Comparison of ENCODE assay signal across 21 cellular contexts in genomic region chr13:102999498-102999897, GRCh38.
DNase-seq lines count a peak whose midpoint lies in the region; ATAC-seq and TF ChIP-seq lines count a peak whose summit lies in the region.
"Had no signal": no experiment of that assay in that cellular context is flagged by ENCODE, and none has a peak within 500 bp of the region (broad histone marks: within the 10 kb centered on the region; RNA-seq: fewer than 3 reads in every experiment).

No MANE protein-coding gene starts in this region.

- peaks cover 24% of the 10 kb centered on the region for H3K4me1 ChIP-seq in BLaER1
- H3K4me1 ChIP-seq: A549, suprapubic skin had no signal

- H4K20me1 ChIP-seq in BLaER1, result no peaks in the 10 kb centered on the region

- H3K27me3 ChIP-seq in BLaER1, result no peaks in the 10 kb centered on the region
- H3K27me3 ChIP-seq: suprapubic skin had no signal

- no peak for TF ChIP-seq CTCF in NB4 (IDR thresholded peaks at IDR 0.05; ENCODE audit: low read depth, low read length)

- H3K36me3 ChIP-seq in BLaER1, result 0 out of 2 replicates have a peak, but pooled peaks cover 7% of the 10 kb centered on the region
- H3K36me3 ChIP-seq: suprapubic skin had no signal

- peak overlapping the region; percentile 33; the same call in 1 of the 2 replicates for H3K27ac ChIP-seq in BLaER1
- H3K27ac ChIP-seq: A549, suprapubic skin had no signal

- H3K9ac ChIP-seq in BLaER1, result no peak overlapping the region

- DNase-seq in NB4 (ENCODE audit: low read depth) (peak; percentile 43), AG20443 (ENCODE audit: low spot score) (no peak)
- DNase-seq: activated CD4-positive, alpha-beta memory T cell treated with anti-CD3 and anti-CD28 coated beads, Interleukin-2, amount 10 ng/mL, durations not matched to agents 7 days and 5 days; activated naive CD4-positive, alpha-beta T cell treated with Interleukin-2 at 50 U/mL for 16 hours; amygdala; erythroblast; GDM1; naive B cell; NCI-H1930; NCI-H446 treated with DMSO at 0.1 percent for 48 hours; right cardiac atrium; Right ventricle myocardium superior; T-helper 2 cell had no signal

- H3K4me3 ChIP-seq in BLaER1 (no peak overlapping the region), NB4 (ENCODE audit: low read depth, low read length) (no peak overlapping the region)
- H3K4me3 ChIP-seq: A549, suprapubic skin had no signal

- peak overlapping the region; percentile 40 for H3K4me2 ChIP-seq in BLaER1
- H3K4me2 ChIP-seq: A549 had no signal

- ATAC-seq in GM18909 (IDR thresholded peaks at IDR 0.05; ENCODE audit: poor library complexity, unreplicated experiment) (peak; percentile 67), HG02798 (IDR thresholded peaks at IDR 0.05; ENCODE audit: poor library complexity, unreplicated experiment) (peak; percentile 54), GM19324 (IDR thresholded peaks at IDR 0.05; ENCODE audit: low FRiP score, unreplicated experiment) (no peak), GM21717 (IDR thresholded peaks at IDR 0.05; ENCODE audit: unreplicated experiment) (no peak)
- no peak for ATAC-seq in activated CD4-positive, CD25-positive, alpha-beta regulatory T cell treated with anti-CD3 and anti-CD28 coated beads, Interleukin-2, amount 50 U/mL, for 24 hours
- ATAC-seq: A549, right cardiac atrium had no signal

- no peak for TF ChIP-seq POLR2A in NB4 (IDR thresholded peaks at IDR 0.05; ENCODE audit: extremely low read depth, insufficient read length)

- H3K9me3 ChIP-seq in BLaER1, result peaks cover 46% of the 10 kb centered on the region
- H3K9me3 ChIP-seq: A549, suprapubic skin had no signal

Comparison
In these comparisons a context has a peak if more than half of its experiments do, and no peak if none do; other contexts are left out.
1. ATAC-seq: peak in GM18909 (single experiment) and HG02798 (single experiment); none in GM19324 (single experiment), GM21717 (single experiment) and activated CD4-positive, CD25-positive, alpha-beta regulatory T cell treated with anti-CD3 and anti-CD28 coated beads, Interleukin-2, amount 50 U/mL, for 24 hours (0 of 2).